In genomic region chr2:48318118-48318517, GRCh38 we compare ENCODE assay signal across 1 cellular context.
TF ChIP-seq lines count a peak whose summit lies in the region.

No MANE protein-coding gene starts in this region.

TF ChIP-seq in K562, 482 proteins besides CTCF, POLR2A, EP300 and RAD21 (continued from another document):
- TF ChIP-seq PREB (CRISPR knock-in tag; IDR thresholded peaks at IDR 0.05), result no peak
- TF ChIP-seq TBL1XR1 (IDR thresholded peaks at IDR 0.05; ENCODE audit: low read length in 2 of 2), result no peak
- TF ChIP-seq EZH2 (IDR thresholded peaks at IDR 0.05; ENCODE audit: borderline replicate concordance, low read depth, low read length), result no peak
- no peak for TF ChIP-seq POLR2AphosphoS2 (IDR thresholded peaks at IDR 0.05; ENCODE audit: low read length)
- peak; percentile 73 for TF ChIP-seq MAFF (IDR thresholded peaks at IDR 0.05; ENCODE audit: low read length)
- no peak for TF ChIP-seq ARID3B (CRISPR knock-in tag; IDR thresholded peaks at IDR 0.05; ENCODE audit: borderline replicate concordance)
- TF ChIP-seq THRA (IDR thresholded peaks at IDR 0.05), result no peak
- TF ChIP-seq PHTF2 (CRISPR knock-in tag; IDR thresholded peaks at IDR 0.05), result no peak
- TF ChIP-seq XRCC5 (IDR thresholded peaks at IDR 0.05; ENCODE audit: low read depth, low read length), result no peak
- TF ChIP-seq MAFK (IDR thresholded peaks at IDR 0.05; ENCODE audit: low read length), result peak; percentile 67
- TF ChIP-seq MAZ (CRISPR knock-in tag; conservative IDR thresholded peaks at IDR 0.05 in 1 of 2, IDR thresholded peaks at IDR 0.05 in 1 of 2), result no peak
- TF ChIP-seq ZC3H11A (IDR thresholded peaks at IDR 0.05; ENCODE audit: low read depth, low read length), result no peak
- TF ChIP-seq CC2D1A (IDR thresholded peaks at IDR 0.05), result no peak
- TF ChIP-seq EWSR1 (IDR thresholded peaks at IDR 0.05; ENCODE audit: borderline replicate concordance, low read depth, partially characterized antibody), result no peak
- TF ChIP-seq ERF (CRISPR knock-in tag; IDR thresholded peaks at IDR 0.05), result no peak
- no peak for TF ChIP-seq TFAM (CRISPR knock-in tag; conservative IDR thresholded peaks at IDR 0.05)
- TF ChIP-seq ZNF316 (IDR thresholded peaks at IDR 0.05), result peak; percentile 96
